15 cellular contexts compared by ENCODE assay signal in the genomic region with DNA sequence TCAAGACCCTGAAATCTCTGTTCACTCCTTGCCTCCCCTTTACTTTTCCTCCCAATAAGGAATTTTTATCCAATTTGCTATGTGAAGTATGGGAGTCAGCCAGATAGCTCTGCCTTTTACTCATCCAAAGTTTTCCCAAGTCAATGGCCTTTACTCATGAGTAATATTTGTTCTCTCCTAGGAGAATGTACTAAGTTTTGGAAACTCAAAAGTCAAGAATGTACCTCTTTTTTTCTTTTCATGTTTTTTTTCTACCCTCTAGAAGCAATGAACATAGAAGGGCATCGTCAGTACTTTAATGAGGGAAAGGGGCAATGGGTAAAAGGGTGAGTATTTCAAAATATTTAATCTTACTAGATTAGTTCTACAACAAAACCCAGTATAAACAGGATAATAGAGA.
"Had no signal": no experiment of that assay in that cellular context is flagged by ENCODE, and none has a peak within 500 bp of the region (broad histone marks: within the 10 kb centered on the region; RNA-seq: fewer than 3 reads in every experiment).

No MANE protein-coding gene starts in this region.

- H3K4me3 Mint-ChIP-seq: activated naive CD8-positive, alpha-beta T cell treated with anti-CD3 and anti-CD28 coated beads, Interleukin-2, amount 10 ng/mL, durations not matched to agents 7 days and 5 days; nephron progenitor cell had no signal

- H3K36me3 ChIP-seq: prostate gland, right lobe of liver, stomach, thoracic aorta had no signal

- H3K36me3 Mint-ChIP-seq: activated naive CD8-positive, alpha-beta T cell treated with anti-CD3 and anti-CD28 coated beads, Interleukin-2, amount 10 ng/mL, durations not matched to agents 7 days and 5 days had no signal

- H3K9me3 ChIP-seq: prostate gland, right lobe of liver, thoracic aorta had no signal

- H3K27me3 Mint-ChIP-seq: activated naive CD8-positive, alpha-beta T cell treated with anti-CD3 and anti-CD28 coated beads, Interleukin-2, amount 10 ng/mL, durations not matched to agents 7 days and 5 days had no signal

- H3K27ac Mint-ChIP-seq: activated naive CD8-positive, alpha-beta T cell treated with anti-CD3 and anti-CD28 coated beads, Interleukin-2, amount 10 ng/mL, durations not matched to agents 7 days and 5 days; nephron progenitor cell had no signal

- H3K4me1 Mint-ChIP-seq: activated naive CD8-positive, alpha-beta T cell treated with anti-CD3 and anti-CD28 coated beads, Interleukin-2, amount 10 ng/mL, durations not matched to agents 7 days and 5 days; nephron progenitor cell had no signal

- DNase-seq: activated CD4-positive, alpha-beta T cell treated with anti-CD3 and anti-CD28 coated beads, Interleukin-2, amount 50 U/mL, for 4 hours; activated CD4-positive, CD25-positive, alpha-beta regulatory T cell treated with anti-CD3 and anti-CD28 coated beads, Interleukin-2, amount 50 U/mL, for 72 hours; activated naive CD4-positive, alpha-beta T cell; activated naive CD8-positive, alpha-beta T cell treated with anti-CD3 and anti-CD28 coated beads, Interleukin-2, amount 10 ng/mL, durations not matched to agents 7 days and 5 days; activated T-cell treated with anti-CD3 and anti-CD28 coated beads for 4 hours; foreskin keratinocyte; mesendoderm; nephron progenitor cell; occipital lobe; right lobe of liver; stimulated activated CD4-positive, alpha-beta T cell treated with anti-CD3 and anti-CD28 coated beads, Interleukin-1b, Interleukin-23, amount 100 ng/mL, for 48 hours; stomach had no signal

- ATAC-seq: esophagus mucosa, foreskin keratinocyte, right lobe of liver had no signal

- H3K9me3 Mint-ChIP-seq: activated naive CD8-positive, alpha-beta T cell treated with anti-CD3 and anti-CD28 coated beads, Interleukin-2, amount 10 ng/mL, durations not matched to agents 7 days and 5 days; nephron progenitor cell had no signal

- H3K4me3 ChIP-seq: prostate gland, right lobe of liver, stomach, thoracic aorta had no signal

- H3K4me1 ChIP-seq: foreskin keratinocyte, prostate gland, right lobe of liver, stomach had no signal

- H3K27me3 ChIP-seq: foreskin keratinocyte, right lobe of liver, stomach had no signal

- H3K27ac ChIP-seq: foreskin keratinocyte, prostate gland, right lobe of liver, stomach had no signal
